In the genomic region with DNA sequence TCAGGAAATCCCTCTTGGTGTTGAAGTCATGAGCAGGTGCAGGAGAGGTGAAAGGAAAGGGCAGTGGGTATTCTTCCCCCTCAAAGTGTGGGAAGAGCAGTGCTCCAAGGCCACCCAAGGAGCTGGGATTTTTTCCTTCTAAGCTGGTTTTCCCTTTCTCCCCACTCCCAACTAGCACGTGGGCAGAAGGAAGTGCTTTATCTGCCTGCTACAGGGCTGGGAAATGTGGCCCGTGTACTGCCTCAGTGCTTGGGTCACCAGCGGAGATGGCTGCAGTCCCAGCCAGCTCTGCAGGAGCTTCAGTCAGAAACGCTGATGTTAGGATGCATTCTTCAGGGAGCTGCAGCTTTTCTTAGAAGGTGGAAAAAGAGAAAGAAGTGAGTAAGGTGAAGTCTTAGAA, we compare ENCODE assay signal across 18 cellular contexts.
"Had no signal": no experiment of that assay in that cellular context is flagged by ENCODE, and none has a peak within 500 bp of the region (broad histone marks: within the 10 kb centered on the region; RNA-seq: fewer than 3 reads in every experiment).

No MANE protein-coding gene starts in this region.

- H3K27me3 ChIP-seq: MG63 had no signal

- H3K4me2 ChIP-seq: SK-N-SH had no signal

- H3K4me3 ChIP-seq: MG63 had no signal

- H3K27ac ChIP-seq: RWPE1 had no signal

- H3K9ac ChIP-seq: SK-N-SH had no signal

- DNase-seq: IMR-90, Karpas-422, KG1, MG63, NCI-H1092, NCI-H1105 treated with DMSO at 0.1 percent for 48 hours, NCI-H1436, NCI-H187 treated with DMSO at 0.1 percent for 48 hours, NCI-H2171 treated with DMSO at 0.1 percent for 48 hours, NCI-H345, NCI-H524, NCI-H526 treated with DMSO at 0.1 percent for 48 hours, NCI-H748 treated with DMSO at 0.1 percent for 48 hours, PC-3, SK-N-SH, SW 1271, T-cell had no signal

- H3K9me3 ChIP-seq: MG63, SK-N-SH had no signal

- H3K36me3 ChIP-seq: MG63 had no signal
